24 cellular contexts compared by ENCODE assay signal in genomic region chr3:177421176-177421782, GRCh38.
A peak's percentile ranks its signal among the peaks of the same experiment; 100 is the strongest.
DNase-seq lines count a peak whose midpoint lies in the region; ATAC-seq and TF ChIP-seq lines count a peak whose summit lies in the region.
"Had no signal": no experiment of that assay in that cellular context is flagged by ENCODE, and none has a peak within 500 bp of the region (broad histone marks: within the 10 kb centered on the region; RNA-seq: fewer than 3 reads in every experiment).

No MANE protein-coding gene starts in this region.

- DNase-seq in ELF-1 (ENCODE audit: low read depth, low spot score) (peak; percentile 34), left lung (no peak), tibial artery (no peak), PC-9 (no peak), NCI-H345 treated with DMSO at 0.1 percent for 48 hours (lab: John Stamatoyannopoulos, UW; ENCODE audit: unreplicated experiment) (no peak)
- DNase-seq: activated CD4-positive, alpha-beta T cell treated with anti-CD3 and anti-CD28 coated beads for 48 hours; activated gamma-delta T cell treated with Interleukin-2 at 50 U/mL for 16 hours; activated T-cell treated with anti-CD3 and anti-CD28 coated beads, Interleukin-2, amount 50 U/mL, for 24 hours; C1 segment of cervical spinal cord; DND-41; dorsolateral prefrontal cortex; islet precursor cell; KG1; MM.1S; NCI-H2029 treated with DMSO at 0.1 percent for 48 hours; NCI-H446; stimulated activated CD4-positive, alpha-beta T cell treated with anti-CD3 and anti-CD28 coated beads, Interleukin-15, amount 100 ng/mL, for 24 hours had no signal

- H3K27me3 Mint-ChIP-seq in brain, result no peaks in the 10 kb centered on the region
- H3K27me3 Mint-ChIP-seq: activated T-cell treated with anti-CD3 and anti-CD28 coated beads, Interleukin-2, amount 50 U/mL, for 24 hours; central memory CD8-positive, alpha-beta T cell; stimulated activated naive CD8-positive, alpha-beta T cell treated with anti-CD3 and anti-CD28 coated beads, Interleukin-15, Interleukin-2, amounts not matched to agents 100 ng/mL and 50 ng/mL, for 24 hours had no signal

- no peak overlapping the region for H3K4me3 Mint-ChIP-seq in brain
- H3K4me3 Mint-ChIP-seq: activated T-cell treated with anti-CD3 and anti-CD28 coated beads, Interleukin-2, amount 50 U/mL, for 24 hours; central memory CD8-positive, alpha-beta T cell; stimulated activated naive CD8-positive, alpha-beta T cell treated with anti-CD3 and anti-CD28 coated beads, Interleukin-15, Interleukin-2, amounts not matched to agents 100 ng/mL and 50 ng/mL, for 24 hours had no signal

- intact Hi-C loops in left lung (cut with DNase I) (no loop called here), tibial artery (cut with DNase I; ENCODE audit: low total_unique reads) (no loop called here), PC-9 (cut with micrococcal nuclease; ENCODE audit: unreplicated experiment) (no loop called here)

- TF ChIP-seq CTCF in brain (conservative IDR thresholded peaks at IDR 0.05) (no peak), left lung (IDR thresholded peaks at IDR 0.05) (no peak), tibial artery (IDR thresholded peaks at IDR 0.05) (no peak), PC-9 (conservative IDR thresholded peaks at IDR 0.05) (no peak)

- H3K36me3 ChIP-seq in left lung, result no peaks in the 10 kb centered on the region
- no peaks in the 10 kb centered on the region for H3K36me3 ChIP-seq in tibial artery
- no peaks in the 10 kb centered on the region for H3K36me3 ChIP-seq in PC-9 (ENCODE audit: low read depth)
- H3K36me3 ChIP-seq: thyroid gland had no signal

- peaks cover 0 to 4% (median 0%) of the 10 kb centered on the region in 5 experiments for H3K9me3 Mint-ChIP-seq in brain
- H3K9me3 Mint-ChIP-seq: central memory CD8-positive, alpha-beta T cell; stimulated activated naive CD8-positive, alpha-beta T cell treated with anti-CD3 and anti-CD28 coated beads, Interleukin-15, Interleukin-2, amounts not matched to agents 100 ng/mL and 50 ng/mL, for 24 hours had no signal

- H3K4me2 ChIP-seq in PC-9, result no peak overlapping the region

- no TSS peak for BruUV-seq in PC-9 (replicated peaks; lab: Mats Ljungman, UMichigan)

- H3K9me3 ChIP-seq in left lung (no peaks in the 10 kb centered on the region), tibial artery (no peaks in the 10 kb centered on the region), PC-9 (ENCODE audit: insufficient read depth, low read depth) (no peaks in the 10 kb centered on the region)
- H3K9me3 ChIP-seq: thyroid gland had no signal

- H3K27ac Mint-ChIP-seq in brain, result peak overlapping the region in 4 of 5 experiments; percentile 51 to 87 (median 63)
- H3K27ac Mint-ChIP-seq: stimulated activated naive CD8-positive, alpha-beta T cell treated with anti-CD3 and anti-CD28 coated beads, Interleukin-15, Interleukin-2, amounts not matched to agents 100 ng/mL and 50 ng/mL, for 24 hours had no signal

- CTCF ChIA-PET in PC-9 (lab: Charles Lee), result interaction anchor here (0.5 kb wide), 1 partner anchor 35 kb away, joined by 10 read pairs; no protein-coding TSS in a partner anchor

- ATAC-seq in left lung, result peak; percentile 27
- ATAC-seq in GM21423 (IDR thresholded peaks at IDR 0.05; ENCODE audit: unreplicated experiment), result no peak
- ATAC-seq: sciatic nerve had no signal

- no peak overlapping the region for H2AFZ ChIP-seq in PC-9

- H3K4me1 Mint-ChIP-seq in brain, result peaks cover 40% of the 10 kb centered on the region

- POLR2A ChIA-PET in PC-9 (lab: Charles Lee; ENCODE audit: unreplicated experiment), result no interaction called here

- no peaks in the 10 kb centered on the region for H4K20me1 ChIP-seq in PC-9 (ENCODE audit: insufficient read depth)

- H3K27ac ChIP-seq in left lung (no peak overlapping the region), tibial artery (peak overlapping the region; percentile 18 to 36), PC-9 (no peak overlapping the region)
- H3K27ac ChIP-seq: dorsolateral prefrontal cortex, thyroid gland had no signal

- H3K27me3 ChIP-seq in left lung (no peaks in the 10 kb centered on the region), tibial artery (no peaks in the 10 kb centered on the region), PC-9 (ENCODE audit: insufficient read depth, low read depth) (no peaks in the 10 kb centered on the region)
- H3K27me3 ChIP-seq: dorsolateral prefrontal cortex, thyroid gland had no signal

- H3K4me3 ChIP-seq in left lung, result no peak overlapping the region
- H3K4me3 ChIP-seq in tibial artery, result no peak overlapping the region
- H3K4me3 ChIP-seq in PC-9, result no peak overlapping the region
- H3K4me3 ChIP-seq: dorsolateral prefrontal cortex, lung, thyroid gland had no signal

- H3F3A ChIP-seq in PC-9 (ENCODE audit: insufficient read depth, low read depth), result no peaks in the 10 kb centered on the region

- H3K4me1 ChIP-seq in left lung, result peaks cover 0 to 10% of the 10 kb centered on the region in 2 donors
- H3K4me1 ChIP-seq in tibial artery, result peaks cover 0 to 24% (median 15%) of the 10 kb centered on the region in 4 donors
- 0 out of 2 replicates have a peak, but pooled peaks cover 7% of the 10 kb centered on the region for H3K4me1 ChIP-seq in PC-9 (replicated peaks; ENCODE audit: insufficient read depth)

- H3K36me3 Mint-ChIP-seq in brain, result no peaks in the 10 kb centered on the region

- no peaks in the 10 kb centered on the region for H3K9me2 ChIP-seq in PC-9 (ENCODE audit: insufficient read depth)

- no peaks in the 10 kb centered on the region for H3K79me2 ChIP-seq in PC-9 (ENCODE audit: low read depth)

Comparison
In these comparisons a context has a peak if more than half of its experiments do, and no peak if none do; other contexts are left out.
1. H3K27ac ChIP-seq: peak in tibial artery (2 of 2); none in left lung (0 of 2) and PC-9 (single experiment).